In genomic region chr4:174154455-174154854, GRCh38 we compare ENCODE assay signal across 11 cellular contexts.
DNase-seq lines count a peak whose midpoint lies in the region; ATAC-seq and TF ChIP-seq lines count a peak whose summit lies in the region.
"Had no signal": no experiment of that assay in that cellular context is flagged by ENCODE, and none has a peak within 500 bp of the region (broad histone marks: within the 10 kb centered on the region; RNA-seq: fewer than 3 reads in every experiment).

No MANE protein-coding gene starts in this region.

- peaks cover 5% of the 10 kb centered on the region for H3K27me3 Mint-ChIP-seq in activated CD4-positive, alpha-beta T cell treated with anti-CD3 and anti-CD28 coated beads, Interleukin-2, amount 10 ng/mL, durations not matched to agents 24 days and 14 days

- no peak overlapping the region for H3K4me3 Mint-ChIP-seq in activated CD4-positive, alpha-beta T cell treated with anti-CD3 and anti-CD28 coated beads, Interleukin-2, amount 10 ng/mL, durations not matched to agents 24 days and 14 days

- no peaks in the 10 kb centered on the region for H3K9me3 Mint-ChIP-seq in activated CD4-positive, alpha-beta T cell treated with anti-CD3 and anti-CD28 coated beads, Interleukin-2, amount 10 ng/mL, durations not matched to agents 24 days and 14 days

- ATAC-seq in GM19324 (IDR thresholded peaks at IDR 0.05; ENCODE audit: low FRiP score, unreplicated experiment) (no peak), HG02970 (IDR thresholded peaks at IDR 0.05; ENCODE audit: low FRiP score, unreplicated experiment) (no peak)

- TF ChIP-seq CTCF in foreskin fibroblast (IDR thresholded peaks at IDR 0.05; ENCODE audit: low read depth, low read length): no peak

- H3K4me1 Mint-ChIP-seq in activated CD4-positive, alpha-beta T cell treated with anti-CD3 and anti-CD28 coated beads, Interleukin-2, amount 10 ng/mL, durations not matched to agents 24 days and 14 days: no peaks in the 10 kb centered on the region

- intact Hi-C loops in activated CD4-positive, alpha-beta T cell treated with anti-CD3 and anti-CD28 coated beads, Interleukin-2, amount 10 ng/mL, durations not matched to agents 24 days and 14 days (cut with micrococcal nuclease): no loop called here

- no peaks in the 10 kb centered on the region for H3K36me3 Mint-ChIP-seq in activated CD4-positive, alpha-beta T cell treated with anti-CD3 and anti-CD28 coated beads, Interleukin-2, amount 10 ng/mL, durations not matched to agents 24 days and 14 days (ENCODE audit: low read depth)

- peak; percentile 40 for DNase-seq in GM03348 (ENCODE audit: low spot score)
- DNase-seq in SHP77 treated with DMSO at 0.1 percent for 48 hours (lab: John Stamatoyannopoulos, UW): peak; percentile 24
- peak; percentile 79 to 90 for DNase-seq in foreskin fibroblast
- DNase-seq in skeletal muscle cell (ENCODE audit: low read depth): peak; percentile 82
- DNase-seq in activated CD4-positive, alpha-beta T cell treated with anti-CD3 and anti-CD28 coated beads, Interleukin-2, amount 10 ng/mL, durations not matched to agents 24 days and 14 days: no peak
- no peak for DNase-seq in NCI-H2196 (lab: John Stamatoyannopoulos, UW; ENCODE audit: unreplicated experiment)
- DNase-seq: spleen, T1000, upper lobe of left lung had no signal

- peak overlapping the region; percentile 36 to 46 for H3K4me3 ChIP-seq in foreskin fibroblast (ENCODE audit: low read depth in 1 of 2, low read length in 2 of 2)
- peak overlapping the region; percentile 29 for H3K4me3 ChIP-seq in skeletal muscle cell (ENCODE audit: low read depth, low read length)
- H3K4me3 ChIP-seq: spleen, upper lobe of left lung had no signal

- H3K27ac Mint-ChIP-seq in activated CD4-positive, alpha-beta T cell treated with anti-CD3 and anti-CD28 coated beads, Interleukin-2, amount 10 ng/mL, durations not matched to agents 24 days and 14 days: no peak overlapping the region

Comparison
In these comparisons a context has a peak if more than half of its experiments do, and no peak if none do; other contexts are left out.
1. DNase-seq: peak in GM03348 (single experiment), SHP77 treated with DMSO at 0.1 percent for 48 hours (single experiment), foreskin fibroblast (2 of 2) and skeletal muscle cell (single experiment); none in activated CD4-positive, alpha-beta T cell treated with anti-CD3 and anti-CD28 coated beads, Interleukin-2, amount 10 ng/mL, durations not matched to agents 24 days and 14 days (single experiment) and NCI-H2196 (single experiment).